In genomic region chr2:37997629-37998028, GRCh38 we compare ENCODE assay signal across 14 cellular contexts.
"Had no signal": no experiment of that assay in that cellular context is flagged by ENCODE, and none has a peak within 500 bp of the region (broad histone marks: within the 10 kb centered on the region; RNA-seq: fewer than 3 reads in every experiment).

No MANE protein-coding gene starts in this region.

- ATAC-seq: activated CD4-positive, CD25-positive, alpha-beta regulatory T cell treated with anti-CD3 and anti-CD28 coated beads, Interleukin-2, amount 50 U/mL, for 24 hours; effector memory CD8-positive, alpha-beta T cell; foreskin keratinocyte; left lung; natural killer cell treated with Interleukin-12 subunit alpha and Interleukin-12 subunit beta and Interleukin-15 and Interleukin-18, amount 100 ng/mL, for 72 hours had no signal

- DNase-seq: activated naive CD4-positive, alpha-beta T cell; dermis blood vessel endothelial cell; effector memory CD8-positive, alpha-beta T cell; foreskin keratinocyte; left lung; SK-N-SH; stimulated activated CD4-positive, alpha-beta T cell treated with anti-CD3 and anti-CD28 coated beads, Interleukin-4, amount 100 ng/mL, for 4 hours; stimulated activated CD8-positive, alpha-beta memory T cell treated with anti-CD3 and anti-CD28 coated beads, Interleukin-4, amount 100 ng/mL, for 48 hours; stimulated activated naive CD4-positive, alpha-beta T cell treated with Interleukin-2 at 50 U/mL for 16 hours; T-helper 1 cell; T1000; transverse colon had no signal
